ENCODE assay signal across 8 cellular contexts in the genomic region with DNA sequence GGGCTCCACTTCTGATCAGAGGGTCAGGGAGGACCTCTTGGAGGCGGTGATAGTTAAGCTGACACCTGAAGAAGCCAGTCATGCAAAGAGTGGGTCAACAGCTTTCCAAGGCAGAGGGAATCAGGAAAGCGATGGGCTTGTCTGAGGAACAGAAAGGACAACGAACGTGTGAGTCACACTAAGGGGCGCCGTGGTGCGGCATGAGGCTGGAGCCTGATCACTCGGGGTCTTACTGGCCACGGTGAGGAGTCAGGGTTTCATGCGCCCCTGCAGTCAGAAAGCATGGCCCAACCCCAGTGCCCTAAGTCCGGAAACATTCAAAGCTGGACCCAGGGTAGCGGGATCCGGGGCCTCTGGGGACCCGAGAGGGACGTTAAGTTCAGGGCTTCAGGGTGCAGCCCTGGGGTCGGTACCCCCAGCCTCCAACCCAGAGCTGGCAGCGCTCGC. TPM values are rescaled to one million over a fixed set of nuclear protein-coding genes. Genes with fewer than 3 reads are reported as not detected.
DNase-seq lines count a peak whose midpoint lies in the region; ATAC-seq, FAIRE-seq and TF ChIP-seq lines count a peak whose summit lies in the region.

No MANE protein-coding gene starts in this region.

- POLR2A ChIA-PET in A549 (lab: Yijun Ruan, JAX) = no interaction called here

- no peaks in the 10 kb centered on the region for H3K9me3 ChIP-seq in A549
- no peaks in the 10 kb centered on the region for H3K9me3 ChIP-seq in WERI-Rb-1 (ENCODE audit: severe bottlenecking)
- H3K9me3 ChIP-seq in gastrocnemius medialis = no peaks in the 10 kb centered on the region

- H3K4me2 ChIP-seq in A549 = peak overlapping the region; percentile 11; the same call in 1 of the 3 replicates

- no peak for ATAC-seq in A549
- no peak for ATAC-seq in gastrocnemius medialis
- ATAC-seq in HG03097 (IDR thresholded peaks at IDR 0.05; ENCODE audit: low FRiP score, unreplicated experiment) = no peak

- intact Hi-C loops in gastrocnemius medialis (cut with DNase I; ENCODE audit: low total_unique reads) = no loop called here

- DNase-seq in A549 (ENCODE audit: low read depth in 1 of 2, low spot score in 1 of 2) = no peak
- DNase-seq in GM19239 (ENCODE audit: insufficient read length, low spot score) = no peak
- DNase-seq in WERI-Rb-1 = peak; percentile 30
- peak; percentile 47 for DNase-seq in glutamatergic neuron
- no peak for DNase-seq in gastrocnemius medialis
- DNase-seq in AG08396 (ENCODE audit: low spot score) = no peak
- DNase-seq in NCI-H1105 treated with DMSO at 0.1 percent for 48 hours (lab: John Stamatoyannopoulos, UW) = no peak

- CTCF ChIA-PET in A549 (lab: Yijun Ruan, JAX) = interaction anchor here (1.1 to 4.0 kb wide), 5 partner anchors 13 to 252 kb away, joined by 3 to 14 read pairs (median 4); a partner anchor contains a TSS

- WGBS in A549 (ENCODE audit: missing lambda C conversion rate) = 46% methylated on average over 17 of the region's 18 CpGs

- no peak for TF ChIP-seq RAD21 in A549 (conservative IDR thresholded peaks at IDR 0.05 in 1 of 2, IDR thresholded peaks at IDR 0.05 in 1 of 2)

- peaks cover 22% of the 10 kb centered on the region for H3K27me3 Mint-ChIP-seq in glutamatergic neuron (ENCODE audit: unreplicated experiment)

- no peaks in the 10 kb centered on the region for H3K4me1 ChIP-seq in A549
- peaks cover 7 to 8% of the 10 kb centered on the region in 2 donors for H3K4me1 ChIP-seq in gastrocnemius medialis

- peaks cover 6% of the 10 kb centered on the region for H3K36me3 Mint-ChIP-seq in glutamatergic neuron (ENCODE audit: unreplicated experiment)

- H3K27me3 ChIP-seq in WERI-Rb-1 (ENCODE audit: insufficient read depth, low read depth, severe bottlenecking) (no peaks in the 10 kb centered on the region), gastrocnemius medialis (peaks cover 26 to 44% (median 33%) of the 10 kb centered on the region in 3 donors)

- H3K27ac Mint-ChIP-seq in glutamatergic neuron (ENCODE audit: unreplicated experiment) = peak overlapping the region; percentile 69

- FAIRE-seq in A549 (lab: Jason Lieb, UNC) = no peak
- FAIRE-seq in GM19239 (lab: Jason Lieb, UNC) = peak; percentile 18

- H3K27ac ChIP-seq in A549 (no peak overlapping the region), WERI-Rb-1 (no peak overlapping the region), gastrocnemius medialis (no peak overlapping the region)

- no peak overlapping the region for H3K4me3 ChIP-seq in A549
- peak overlapping the region; percentile 61 for H3K4me3 ChIP-seq in WERI-Rb-1 (ENCODE audit: low read depth, low read length)
- H3K4me3 ChIP-seq in gastrocnemius medialis = peak overlapping the region; percentile 32 to 55 (median 44)

- TF ChIP-seq CTCF in A549 (IDR thresholded peaks at IDR 0.05) = no peak
- no peak for TF ChIP-seq CTCF in WERI-Rb-1 (IDR thresholded peaks at IDR 0.05; ENCODE audit: low read depth, low read length)
- TF ChIP-seq CTCF in glutamatergic neuron (IDR thresholded peaks at IDR 0.05; ENCODE audit: partially characterized antibody, unreplicated experiment) = no peak
- no peak for TF ChIP-seq CTCF in gastrocnemius medialis (IDR thresholded peaks at IDR 0.05 in 4 of 5, conservative IDR thresholded peaks at IDR 0.05 in 1 of 5)

- peak overlapping the region; percentile 81 for H3K4me3 Mint-ChIP-seq in glutamatergic neuron (ENCODE audit: unreplicated experiment)

- in situ Hi-C loops in gastrocnemius medialis (cut with MboI; ENCODE audit: low sequenced_read_pairs in 4 of 4) = no loop called here

- peaks cover 7% of the 10 kb centered on the region for H3K4me1 Mint-ChIP-seq in glutamatergic neuron (ENCODE audit: low read depth, unreplicated experiment)

- peaks cover 11% of the 10 kb centered on the region for H3K9me3 Mint-ChIP-seq in glutamatergic neuron (ENCODE audit: unreplicated experiment)

- TF ChIP-seq POLR2A in A549 (IDR thresholded peaks at IDR 0.05; ENCODE audit: low read length) (no peak), gastrocnemius medialis (IDR thresholded peaks at IDR 0.05) (no peak)

- TF ChIP-seq EP300 in A549 (IDR thresholded peaks at IDR 0.05) = no peak

- no peaks in the 10 kb centered on the region for H3K36me3 ChIP-seq in WERI-Rb-1
- H3K36me3 ChIP-seq in gastrocnemius medialis = no peaks in the 10 kb centered on the region

TF ChIP-seq in A549, 52 proteins besides CTCF, POLR2A, EP300 and RAD21:
- TF ChIP-seq CHD2 (IDR thresholded peaks at IDR 0.05; ENCODE audit: low read length, partially characterized antibody) = no peak
- no peak for TF ChIP-seq SREBF2 (IDR thresholded peaks at IDR 0.05)
- TF ChIP-seq TFCP2L1 (CRISPR knock-in tag; IDR thresholded peaks at IDR 0.05) = no peak
- no peak for TF ChIP-seq NFE2L2 (conservative IDR thresholded peaks at IDR 0.05; ENCODE audit: low read length)
- TF ChIP-seq CEBPB (IDR thresholded peaks at IDR 0.05) = no peak
- TF ChIP-seq, protein P1, sequence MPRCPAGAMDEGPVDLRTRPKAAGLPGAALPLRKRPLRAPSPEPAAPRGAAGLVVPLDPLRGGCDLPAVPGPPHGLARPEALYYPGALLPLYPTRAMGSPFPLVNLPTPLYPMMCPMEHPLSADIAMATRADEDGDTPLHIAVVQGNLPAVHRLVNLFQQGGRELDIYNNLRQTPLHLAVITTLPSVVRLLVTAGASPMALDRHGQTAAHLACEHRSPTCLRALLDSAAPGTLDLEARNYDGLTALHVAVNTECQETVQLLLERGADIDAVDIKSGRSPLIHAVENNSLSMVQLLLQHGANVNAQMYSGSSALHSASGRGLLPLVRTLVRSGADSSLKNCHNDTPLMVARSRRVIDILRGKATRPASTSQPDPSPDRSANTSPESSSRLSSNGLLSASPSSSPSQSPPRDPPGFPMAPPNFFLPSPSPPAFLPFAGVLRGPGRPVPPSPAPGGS (IDR thresholded peaks at IDR 0.05) = no peak
- no peak for TF ChIP-seq CHD4 (IDR thresholded peaks at IDR 0.05; ENCODE audit: borderline replicate concordance)
- TF ChIP-seq, protein P2, sequence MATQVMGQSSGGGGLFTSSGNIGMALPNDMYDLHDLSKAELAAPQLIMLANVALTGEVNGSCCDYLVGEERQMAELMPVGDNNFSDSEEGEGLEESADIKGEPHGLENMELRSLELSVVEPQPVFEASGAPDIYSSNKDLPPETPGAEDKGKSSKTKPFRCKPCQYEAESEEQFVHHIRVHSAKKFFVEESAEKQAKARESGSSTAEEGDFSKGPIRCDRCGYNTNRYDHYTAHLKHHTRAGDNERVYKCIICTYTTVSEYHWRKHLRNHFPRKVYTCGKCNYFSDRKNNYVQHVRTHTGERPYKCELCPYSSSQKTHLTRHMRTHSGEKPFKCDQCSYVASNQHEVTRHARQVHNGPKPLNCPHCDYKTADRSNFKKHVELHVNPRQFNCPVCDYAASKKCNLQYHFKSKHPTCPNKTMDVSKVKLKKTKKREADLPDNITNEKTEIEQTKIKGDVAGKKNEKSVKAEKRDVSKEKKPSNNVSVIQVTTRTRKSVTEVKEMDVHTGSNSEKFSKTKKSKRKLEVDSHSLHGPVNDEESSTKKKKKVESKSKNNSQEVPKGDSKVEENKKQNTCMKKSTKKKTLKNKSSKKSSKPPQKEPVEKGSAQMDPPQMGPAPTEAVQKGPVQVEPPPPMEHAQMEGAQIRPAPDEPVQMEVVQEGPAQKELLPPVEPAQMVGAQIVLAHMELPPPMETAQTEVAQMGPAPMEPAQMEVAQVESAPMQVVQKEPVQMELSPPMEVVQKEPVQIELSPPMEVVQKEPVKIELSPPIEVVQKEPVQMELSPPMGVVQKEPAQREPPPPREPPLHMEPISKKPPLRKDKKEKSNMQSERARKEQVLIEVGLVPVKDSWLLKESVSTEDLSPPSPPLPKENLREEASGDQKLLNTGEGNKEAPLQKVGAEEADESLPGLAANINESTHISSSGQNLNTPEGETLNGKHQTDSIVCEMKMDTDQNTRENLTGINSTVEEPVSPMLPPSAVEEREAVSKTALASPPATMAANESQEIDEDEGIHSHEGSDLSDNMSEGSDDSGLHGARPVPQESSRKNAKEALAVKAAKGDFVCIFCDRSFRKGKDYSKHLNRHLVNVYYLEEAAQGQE (IDR thresholded peaks at IDR 0.05) = no peak
- no peak for TF ChIP-seq HEYL (CRISPR knock-in tag; IDR thresholded peaks at IDR 0.05)
- no peak for TF ChIP-seq CBX2 (IDR thresholded peaks at IDR 0.05; ENCODE audit: borderline replicate concordance, low read depth)
- no peak for TF ChIP-seq BHLHE40 (IDR thresholded peaks at IDR 0.05; ENCODE audit: low read depth, low read length)
- no peak for TF ChIP-seq MAZ (IDR thresholded peaks at IDR 0.05; ENCODE audit: borderline replicate concordance, low read depth, low read length)
- no peak for TF ChIP-seq PHF8 (IDR thresholded peaks at IDR 0.05; ENCODE audit: borderline replicate concordance, low read depth)
- TF ChIP-seq MAFK (IDR thresholded peaks at IDR 0.05; ENCODE audit: partially characterized antibody) = no peak
- no peak for TF ChIP-seq JUN (IDR thresholded peaks at IDR 0.05)

RNA-seq across cellular contexts. Expression of a gene that starts 50.5 kb away (rescaled TPM):
- not detected in 2 replicates for polyA plus RNA-seq in A549 (2011; rRNA removed)
- polyA plus RNA-seq in A549 (2012; cell fraction: cytosol; rRNA removed) = not detected in 2 replicates
- not detected in 2 replicates for polyA plus RNA-seq in A549 (2012; cell fraction: nucleus; rRNA removed)
- polyA plus RNA-seq in A549 (2017; fragmentation: RNase III; extraction: RNeasy Plus Mini Kit Qiagen cat#74134 plus additional on column Dnase treatment) = not detected in 3 replicates
- polyA minus RNA-seq in A549 (2011; rRNA and poly(A)+ RNA removed) = not detected in 2 replicates
- total RNA-seq in glutamatergic neuron (ENCODE audit: unreplicated experiment) = 0.59 TPM
- not detected for total RNA-seq in gastrocnemius medialis

Comparison
In these comparisons a context has a peak if more than half of its experiments do, and no peak if none do; other contexts are left out.
1. DNase-seq: peak in WERI-Rb-1 (single experiment) and glutamatergic neuron (single experiment); none in A549 (0 of 2), GM19239 (single experiment), gastrocnemius medialis (0 of 2), AG08396 (single experiment) and NCI-H1105 treated with DMSO at 0.1 percent for 48 hours (single experiment).